In genomic region chr7:122136639-122137253, GRCh38 we compare ENCODE assay signal across 9 cellular contexts. TPM values are rescaled to one million over a fixed set of nuclear protein-coding genes. Genes with fewer than 3 reads are reported as not detected.
A peak's percentile ranks its signal among the peaks of the same experiment; 100 is the strongest.
DNase-seq lines count a peak whose midpoint lies in the region; ATAC-seq and TF ChIP-seq lines count a peak whose summit lies in the region.
"Had no signal": no experiment of that assay in that cellular context is flagged by ENCODE, and none has a peak within 500 bp of the region (broad histone marks: within the 10 kb centered on the region; RNA-seq: fewer than 3 reads in every experiment).

No MANE protein-coding gene starts in this region.

- no peaks in the 10 kb centered on the region for H3K36me3 ChIP-seq in IMR-90 (ENCODE audit: control insufficient read depth, insufficient read depth, low read length)

- CTCF ChIA-PET in IMR-90 (lab: Yijun Ruan, JAX), result interaction anchor here (0.6 kb wide), 1 partner anchor 1398 kb away, joined by 3 read pairs; the partner anchor contains the start of gene IQUB

- H3K9me3 ChIP-seq in IMR-90 (ENCODE audit: control insufficient read depth, insufficient read depth, low read length), result no peaks in the 10 kb centered on the region

- peak overlapping the region; percentile 9 for H2AFZ ChIP-seq in IMR-90 (replicated peaks; ENCODE audit: low read length, poor library complexity)

- H2AK5ac ChIP-seq in IMR-90 (ENCODE audit: low read depth, low read length), result no peak overlapping the region

- no peaks in the 10 kb centered on the region; the same call in 1 of the 2 replicates for H4K20me1 ChIP-seq in IMR-90 (ENCODE audit: insufficient read depth, low read length)

- H3K36me3 Mint-ChIP-seq in central memory CD8-positive, alpha-beta T cell (ENCODE audit: insufficient read depth), result no peaks in the 10 kb centered on the region

- no peak overlapping the region; the same call in 1 of the 2 replicates for H3K23ac ChIP-seq in IMR-90 (ENCODE audit: low read depth, low read length)

- H3K4me3 Mint-ChIP-seq in central memory CD8-positive, alpha-beta T cell, result peak overlapping the region; percentile 54

- TF ChIP-seq POLR2A in IMR-90 (IDR thresholded peaks at IDR 0.05; ENCODE audit: low read depth, low read length), result no peak

- no TSS peak for BruUV-seq in IMR-90 (replicated peaks; lab: Mats Ljungman, UMichigan)

- peaks cover 3 to 33% of the 10 kb centered on the region in 2 experiments for H3K79me1 ChIP-seq in IMR-90 (ENCODE audit: low read depth in 1 of 2, low read length in 2 of 2)

- peak overlapping the region; percentile 97; the same call in 1 of the 2 replicates for H3K18ac ChIP-seq in IMR-90 (ENCODE audit: low read depth, low read length)

- intact Hi-C loops in IMR-90 (cut with micrococcal nuclease), result no loop called here

- peak overlapping the region; percentile 3; the same call in 1 of the 2 replicates for H3K4ac ChIP-seq in IMR-90 (ENCODE audit: low read depth, low read length)

- no peak overlapping the region for H2BK5ac ChIP-seq in IMR-90 (ENCODE audit: low read depth, low read length, poor library complexity, severe bottlenecking)

- in situ Hi-C loops in IMR-90 (cut with MboI; ENCODE audit: low sequenced_read_pairs), result no loop called here

- no peak overlapping the region for H2BK15ac ChIP-seq in IMR-90 (ENCODE audit: low read depth, low read length)

- no peaks in the 10 kb centered on the region for H3K27me3 Mint-ChIP-seq in central memory CD8-positive, alpha-beta T cell

- no CpG with 5 or more reads among the region's 1 CpG for WGBS in IMR-90 (ENCODE audit: extremely low coverage in 2 of 2, insufficient read length in 1 of 2), 2 experiments

- H3K56ac ChIP-seq in IMR-90 (ENCODE audit: extremely low read depth, insufficient read depth, low read length), result no peak overlapping the region

- peak overlapping the region; percentile 39 to 63; a peak in 3 of 4 replicates for H4K8ac ChIP-seq in IMR-90 (ENCODE audit: low read depth in 2 of 2, low read length in 2 of 2)

- H2BK20ac ChIP-seq in IMR-90 (ENCODE audit: low read depth, low read length), result no peak overlapping the region

- H3K27ac ChIP-seq in IMR-90 (ENCODE audit: insufficient read depth, low read length), result peak overlapping the region; percentile 73; the same call in 1 of the 2 replicates

- no peak overlapping the region for H2AK9ac ChIP-seq in IMR-90 (replicated peaks; ENCODE audit: low read depth, low read length, poor library complexity)

- H4K91ac ChIP-seq in IMR-90 (ENCODE audit: insufficient read depth, low read depth, low read length), result peak overlapping the region; percentile 15; the same call in 1 of the 2 replicates

- peaks cover 2% of the 10 kb centered on the region for H3K9me3 Mint-ChIP-seq in central memory CD8-positive, alpha-beta T cell

- H3K14ac ChIP-seq in IMR-90 (replicated peaks; ENCODE audit: low read depth, low read length), result peak overlapping the region; percentile 11

- H3K27ac Mint-ChIP-seq in central memory CD8-positive, alpha-beta T cell (ENCODE audit: low read depth), result no peak overlapping the region

- H2BK120ac ChIP-seq in IMR-90 (ENCODE audit: low read depth, low read length), result peak overlapping the region; percentile 1; the same call in 1 of the 2 replicates

- peaks cover 7% of the 10 kb centered on the region for H3K4me1 ChIP-seq in IMR-90 (ENCODE audit: control insufficient read depth, insufficient read depth, low read length)

- H4K5ac ChIP-seq in IMR-90 (ENCODE audit: low read depth, low read length), result peak overlapping the region; percentile 89

- peak overlapping the region; percentile 81 for H3K9ac ChIP-seq in IMR-90 (ENCODE audit: low read depth, low read length)

- H3K4me1 Mint-ChIP-seq in central memory CD8-positive, alpha-beta T cell, result peaks cover 14% of the 10 kb centered on the region

- no peaks in the 10 kb centered on the region for H3K27me3 ChIP-seq in IMR-90 (ENCODE audit: control insufficient read depth, insufficient read depth, low read length)

- no peaks in the 10 kb centered on the region for H3K9me1 ChIP-seq in IMR-90 (ENCODE audit: insufficient read depth, low read length)

- ATAC-seq in IMR-90 (ENCODE audit: low read depth), result peak; percentile 7; the same call in 1 of the 2 replicates
- ATAC-seq in central memory CD8-positive, alpha-beta T cell (replicated peaks; ENCODE audit: extremely low read depth, poor library complexity, severe bottlenecking), result no peak
- ATAC-seq in GM21619 (IDR thresholded peaks at IDR 0.05; ENCODE audit: unreplicated experiment), result no peak
- no peak for ATAC-seq in HG02885 (IDR thresholded peaks at IDR 0.05; ENCODE audit: poor library complexity, unreplicated experiment)
- no peak for ATAC-seq in HG03159 (IDR thresholded peaks at IDR 0.05; ENCODE audit: unreplicated experiment)

- peak overlapping the region; percentile 100 for H3K4me2 ChIP-seq in IMR-90 (ENCODE audit: low read depth, low read length)

- POLR2A ChIA-PET in IMR-90 (lab: Charles Lee; ENCODE audit: unreplicated experiment), result no interaction called here

- dilution Hi-C loops in IMR-90 (cut with HindIII; ENCODE audit: low sequenced_read_pairs, unreplicated experiment), result no loop called here

- no peak for TF ChIP-seq CTCF in IMR-90 (conservative IDR thresholded peaks at IDR 0.05; ENCODE audit: low read depth, low read length)

- no peak for TF ChIP-seq RAD21 in IMR-90 (IDR thresholded peaks at IDR 0.05; ENCODE audit: low read length)

- peak; percentile 31 for DNase-seq in A172 (ENCODE audit: low spot score)
- DNase-seq in IMR-90, result peak; percentile 18
- DNase-seq in central memory CD8-positive, alpha-beta T cell (ENCODE audit: low spot score in 2 of 2), result no peak
- peak; percentile 51 for DNase-seq in medulla oblongata (ENCODE audit: extremely low spot score)
- DNase-seq in stimulated activated CD4-positive, alpha-beta T cell treated with anti-CD3 and anti-CD28 coated beads, Interleukin-2, amount 100 ng/mL, for 48 hours, result no peak
- DNase-seq: DMS 273 treated with DMSO at 0.1 percent for 48 hours had no signal

- H3K4me3 ChIP-seq in IMR-90 (ENCODE audit: insufficient read depth, low read depth, low read length), result peak overlapping the region; percentile 93

TF ChIP-seq in IMR-90, 13 proteins besides CTCF, POLR2A, EP300 and RAD21:
- TF ChIP-seq CHD1 (IDR thresholded peaks at IDR 0.05; ENCODE audit: low read depth, low read length), result no peak
- TF ChIP-seq ELK1 (IDR thresholded peaks at IDR 0.05; ENCODE audit: borderline replicate concordance, low read depth, low read length), result no peak
- no peak for TF ChIP-seq RFX5 (IDR thresholded peaks at IDR 0.05; ENCODE audit: low read depth, low read length)
- no peak for TF ChIP-seq SMC3 (IDR thresholded peaks at IDR 0.05; ENCODE audit: low read depth, low read length)
- no peak for TF ChIP-seq USF2 (IDR thresholded peaks at IDR 0.05; ENCODE audit: low read depth, low read length)
- no peak for TF ChIP-seq NFE2L2 (IDR thresholded peaks at IDR 0.05; ENCODE audit: low read depth, low read length)
- TF ChIP-seq FOS (IDR thresholded peaks at IDR 0.05; ENCODE audit: low read depth, low read length), result no peak
- no peak for TF ChIP-seq BHLHE40 (IDR thresholded peaks at IDR 0.05; ENCODE audit: low read depth, low read length)

RNA-seq across cellular contexts. Expression of gene AASS, which starts 7.3 kb away (rescaled TPM):
- total RNA-seq in A172 (2014; rRNA removed; shearing (Covaris generic)), result 18.9 and 22.0 TPM in 2 replicates
- total RNA-seq in IMR-90 (2012; rRNA removed), result 12.9 and 15.0 TPM in 2 replicates
- polyA plus RNA-seq in IMR-90 (2012; rRNA removed), result 4.7 and 6.1 TPM in 2 replicates
- polyA plus RNA-seq in IMR-90 (2012; cell fraction: cytosol; rRNA removed), result 0.52 and 0.96 TPM in 2 replicates
- 2.8 and 22.2 TPM in 2 replicates for polyA plus RNA-seq in IMR-90 (2012; cell fraction: nucleus; rRNA removed; ENCODE audit: low replicate concordance)

Comparison
In these comparisons a context has a peak if more than half of its experiments do, and no peak if none do; other contexts are left out.
1. DNase-seq: peak in A172 (single experiment), IMR-90 (single experiment) and medulla oblongata (single experiment); none in central memory CD8-positive, alpha-beta T cell (0 of 2) and stimulated activated CD4-positive, alpha-beta T cell treated with anti-CD3 and anti-CD28 coated beads, Interleukin-2, amount 100 ng/mL, for 48 hours (0 of 2).